Comparison of ENCODE assay signal across 13 cellular contexts in the genomic region with DNA sequence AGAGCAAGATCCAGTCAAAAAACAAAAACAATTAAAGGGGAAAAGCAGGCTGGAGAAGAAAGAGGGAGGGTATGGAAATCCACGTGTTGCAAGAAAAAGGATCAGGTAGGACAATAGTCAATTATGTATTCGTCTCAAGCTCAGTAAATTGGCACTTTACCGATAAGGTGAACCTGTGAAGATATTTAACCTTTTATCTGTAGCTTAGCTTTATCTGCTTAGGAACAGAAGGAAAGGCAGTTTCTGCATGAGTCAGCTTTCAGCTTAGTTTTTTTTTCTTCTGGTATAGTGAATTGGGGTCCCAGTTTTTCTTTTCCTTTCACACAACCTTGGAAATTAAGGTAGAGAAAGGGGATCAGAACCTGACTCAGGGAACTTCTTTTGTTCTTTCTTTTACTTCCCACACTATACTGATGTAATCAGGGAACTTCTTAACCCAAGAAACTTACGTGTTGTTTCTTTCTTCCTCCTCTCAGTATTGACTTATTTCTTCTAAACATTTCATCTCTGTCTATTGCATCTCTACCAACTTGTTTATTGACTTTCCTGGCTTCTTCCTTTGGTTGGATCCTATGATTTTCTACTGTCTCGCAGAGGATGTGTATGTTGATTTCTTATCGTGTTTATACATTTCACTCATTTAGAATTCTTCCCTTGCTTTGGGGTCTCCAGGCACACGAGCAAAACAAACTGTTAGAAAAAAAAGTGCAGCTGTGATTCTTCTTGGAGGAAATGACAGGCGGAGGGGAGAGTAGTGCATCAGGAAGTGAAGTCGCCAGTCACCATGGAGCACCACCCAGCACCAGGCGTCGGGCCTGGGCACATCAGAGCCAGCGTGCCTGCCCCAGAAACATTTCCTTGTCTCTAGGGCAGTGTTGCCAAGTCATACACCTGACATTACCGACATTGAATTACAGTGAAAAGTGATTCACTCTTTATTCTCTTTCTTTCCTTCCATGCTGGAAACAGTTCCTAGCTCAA.
A peak's percentile ranks its signal among the peaks of the same experiment; 100 is the strongest.
DNase-seq lines count a peak whose midpoint lies in the region; ATAC-seq, FAIRE-seq and TF ChIP-seq lines count a peak whose summit lies in the region.
"Had no signal": no experiment of that assay in that cellular context is flagged by ENCODE, and none has a peak within 500 bp of the region (broad histone marks: within the 10 kb centered on the region; RNA-seq: fewer than 3 reads in every experiment).

No MANE protein-coding gene starts in this region.

- H3K4me3 ChIP-seq in astrocyte (ENCODE audit: insufficient read depth, low read depth, low read length) (no peak overlapping the region), urinary bladder (ENCODE audit: low read depth, low read length) (no peak overlapping the region), BE2C (ENCODE audit: low read depth, low read length) (no peak overlapping the region)

- WGBS in urinary bladder, result 46% methylated on average over 13 of the region's 13 CpGs

- no peak overlapping the region for H3K27ac ChIP-seq in astrocyte (ENCODE audit: low read depth, low read length)
- H3K27ac ChIP-seq in urinary bladder (ENCODE audit: low read depth), result peak overlapping the region; percentile 54

- H3K9me3 Mint-ChIP-seq in astrocyte (ENCODE audit: unreplicated experiment), result no peaks in the 10 kb centered on the region
- H3K9me3 Mint-ChIP-seq in immature natural killer cell, result peaks cover 0 to 2% (median 0%) of the 10 kb centered on the region in 6 donors
- H3K9me3 Mint-ChIP-seq: activated CD4-positive, alpha-beta T cell treated with anti-CD3 and anti-CD28 coated beads, Interleukin-2, amount 10 ng/mL, durations not matched to agents 24 days and 14 days; effector memory CD8-positive, alpha-beta T cell had no signal

- H3K36me3 Mint-ChIP-seq in astrocyte (ENCODE audit: low read depth, unreplicated experiment) (peaks cover 4% of the 10 kb centered on the region), immature natural killer cell (peaks cover 4 to 17% (median 4%) of the 10 kb centered on the region in 3 donors)

- intact Hi-C loops in left ventricle myocardium superior (cut with micrococcal nuclease) (no loop called here), cardiac septum (cut with DNase I) (no loop called here)

- H3K79me2 ChIP-seq in astrocyte (ENCODE audit: insufficient read depth, low read length), result no peaks in the 10 kb centered on the region

- no peaks in the 10 kb centered on the region for H4K20me1 ChIP-seq in astrocyte (ENCODE audit: insufficient read depth, low read length)

- H3K9ac ChIP-seq in astrocyte (ENCODE audit: low read length), result no peak overlapping the region

- H3K36me3 ChIP-seq in astrocyte (ENCODE audit: insufficient read depth, low read length), result no peaks in the 10 kb centered on the region
- no peaks in the 10 kb centered on the region for H3K36me3 ChIP-seq in urinary bladder (ENCODE audit: insufficient read depth)
- no peaks in the 10 kb centered on the region for H3K36me3 ChIP-seq in BE2C

- H3K4me1 Mint-ChIP-seq in astrocyte (ENCODE audit: low read depth, unreplicated experiment) (peaks cover 9% of the 10 kb centered on the region), immature natural killer cell (peaks cover 4 to 8% of the 10 kb centered on the region in 2 donors)

- H3K4me2 ChIP-seq in astrocyte (ENCODE audit: low read length), result no peak overlapping the region

- peak overlapping the region; percentile 4 for H3K27ac Mint-ChIP-seq in astrocyte (ENCODE audit: unreplicated experiment)
- H3K27ac Mint-ChIP-seq in immature natural killer cell, result peak overlapping the region in 2 of 6 donors; percentile 0 to 5
- H3K27ac Mint-ChIP-seq: activated CD4-positive, alpha-beta T cell treated with anti-CD3 and anti-CD28 coated beads, Interleukin-2, amount 10 ng/mL, durations not matched to agents 24 days and 14 days had no signal

- FAIRE-seq in astrocyte (lab: Jason Lieb, UNC), result no peak
- FAIRE-seq: kidney had no signal

- H3K27me3 Mint-ChIP-seq in astrocyte (ENCODE audit: low read depth, unreplicated experiment), result no peaks in the 10 kb centered on the region
- peaks cover 0 to 3% (median 2%) of the 10 kb centered on the region in 3 donors for H3K27me3 Mint-ChIP-seq in immature natural killer cell (ENCODE audit: low read depth in 3 of 3)

- TF ChIP-seq CTCF in astrocyte (IDR thresholded peaks at IDR 0.05; ENCODE audit: insufficient read depth, low read depth, low read length) (no peak), BE2C (IDR thresholded peaks at IDR 0.05; ENCODE audit: low read depth, low read length) (no peak)

- H3K4me1 ChIP-seq in astrocyte (ENCODE audit: insufficient read depth, low read length), result no peaks in the 10 kb centered on the region
- peaks cover 2% of the 10 kb centered on the region for H3K4me1 ChIP-seq in urinary bladder (ENCODE audit: insufficient read depth)
- H3K4me1 ChIP-seq in BE2C, result no peaks in the 10 kb centered on the region

- DNase-seq in left ventricle myocardium superior, result peak; percentile 44
- DNase-seq in cardiac septum (ENCODE audit: low spot score), result no peak
- DNase-seq in astrocyte (ENCODE audit: low read depth), result no peak
- peak; percentile 67 to 90 for DNase-seq in lung microvascular endothelial cell (ENCODE audit: low read depth in 2 of 2)
- DNase-seq in BE2C, result no peak
- no peak for DNase-seq in immature natural killer cell
- DNase-seq: activated CD4-positive, alpha-beta T cell treated with anti-CD3 and anti-CD28 coated beads, Interleukin-2, amount 10 ng/mL, durations not matched to agents 24 days and 14 days; effector memory CD8-positive, alpha-beta T cell; kidney; NCI-H2171; SHP77 treated with DMSO at 0.1 percent for 48 hours had no signal

- peak; percentile 41 for ATAC-seq in left ventricle myocardium superior
- no peak for ATAC-seq in HG03039 (IDR thresholded peaks at IDR 0.05; ENCODE audit: unreplicated experiment)
- ATAC-seq: effector memory CD8-positive, alpha-beta T cell had no signal

- no peaks in the 10 kb centered on the region for H3K9me3 ChIP-seq in astrocyte (ENCODE audit: insufficient read depth, low read depth, low read length)
- no peaks in the 10 kb centered on the region for H3K9me3 ChIP-seq in BE2C

- no peak overlapping the region for H2AFZ ChIP-seq in astrocyte (ENCODE audit: low read depth, low read length)

- no peak overlapping the region for H3K4me3 Mint-ChIP-seq in astrocyte (ENCODE audit: unreplicated experiment)
- no peak overlapping the region for H3K4me3 Mint-ChIP-seq in immature natural killer cell
- H3K4me3 Mint-ChIP-seq: activated CD4-positive, alpha-beta T cell treated with anti-CD3 and anti-CD28 coated beads, Interleukin-2, amount 10 ng/mL, durations not matched to agents 24 days and 14 days; effector memory CD8-positive, alpha-beta T cell had no signal

- H3K27me3 ChIP-seq in astrocyte (ENCODE audit: insufficient read depth, low read length) (peaks cover 6% of the 10 kb centered on the region), BE2C (no peaks in the 10 kb centered on the region)

Comparison
In these comparisons a context has a peak if more than half of its experiments do, and no peak if none do; other contexts are left out.
1. DNase-seq: peak in left ventricle myocardium superior (single experiment) and lung microvascular endothelial cell (2 of 2); none in cardiac septum (single experiment), astrocyte (single experiment), BE2C (single experiment) and immature natural killer cell (0 of 3).